Comparison of ENCODE assay signal across 9 cellular contexts in genomic region chr19:2703077-2703437, GRCh38. TPM values are rescaled to one million over a fixed set of nuclear protein-coding genes. Genes with fewer than 3 reads are reported as not detected.
A peak's percentile ranks its signal among the peaks of the same experiment; 100 is the strongest.
DNase-seq lines count a peak whose midpoint lies in the region; ATAC-seq and TF ChIP-seq lines count a peak whose summit lies in the region.
"Had no signal": no experiment of that assay in that cellular context is flagged by ENCODE, and none has a peak within 500 bp of the region (broad histone marks: within the 10 kb centered on the region; RNA-seq: fewer than 3 reads in every experiment).

No MANE protein-coding gene starts in this region.

- peak overlapping the region; percentile 67 for H3K4me3 Mint-ChIP-seq in activated T-cell treated with anti-CD3 and anti-CD28 coated beads, Interleukin-2, amount 50 U/mL, for 4 hours
- peak overlapping the region; percentile 49 for H3K4me3 Mint-ChIP-seq in activated naive CD8-positive, alpha-beta T cell treated with anti-CD3 and anti-CD28 coated beads, Interleukin-2, amount 50 U/mL, for 24 hours
- H3K4me3 Mint-ChIP-seq in mesothelial cell of epicardium (peak overlapping the region; percentile 65), HFFc6 (no peak overlapping the region)
- H3K4me3 Mint-ChIP-seq in activated T-helper 1 cell treated with anti-CD3 and anti-CD28 coated beads, Interleukin-12 subunit alpha, Interleukin-12 subunit beta, Interleukin-2, Interleukin-4 antibody, amounts not matched to agents 30 ng/mL and 10 ng/mL and 1 ng/mL, durations not matched to agents 14 hours and 24 hours and 36 hours = no peak overlapping the region

- no peaks in the 10 kb centered on the region for H3K27me3 Mint-ChIP-seq in activated T-cell treated with anti-CD3 and anti-CD28 coated beads, Interleukin-2, amount 50 U/mL, for 4 hours (ENCODE audit: low read depth)
- H3K27me3 Mint-ChIP-seq in activated naive CD8-positive, alpha-beta T cell treated with anti-CD3 and anti-CD28 coated beads, Interleukin-2, amount 50 U/mL, for 24 hours = no peaks in the 10 kb centered on the region
- peaks cover 47% of the 10 kb centered on the region for H3K27me3 Mint-ChIP-seq in mesothelial cell of epicardium (ENCODE audit: low read depth)
- peaks cover 22% of the 10 kb centered on the region for H3K27me3 Mint-ChIP-seq in HFFc6 (ENCODE audit: insufficient read depth)
- peaks cover 6% of the 10 kb centered on the region for H3K27me3 Mint-ChIP-seq in activated T-helper 1 cell treated with anti-CD3 and anti-CD28 coated beads, Interleukin-12 subunit alpha, Interleukin-12 subunit beta, Interleukin-2, Interleukin-4 antibody, amounts not matched to agents 30 ng/mL and 10 ng/mL and 1 ng/mL, durations not matched to agents 14 hours and 24 hours and 36 hours (ENCODE audit: insufficient read depth)

- peak overlapping the region; percentile 52 for H3K27ac Mint-ChIP-seq in activated naive CD8-positive, alpha-beta T cell treated with anti-CD3 and anti-CD28 coated beads, Interleukin-2, amount 50 U/mL, for 24 hours
- peak overlapping the region; percentile 78 for H3K27ac Mint-ChIP-seq in mesothelial cell of epicardium
- H3K27ac Mint-ChIP-seq in HFFc6 = no peak overlapping the region
- no peak overlapping the region for H3K27ac Mint-ChIP-seq in activated T-helper 1 cell treated with anti-CD3 and anti-CD28 coated beads, Interleukin-12 subunit alpha, Interleukin-12 subunit beta, Interleukin-2, Interleukin-4 antibody, amounts not matched to agents 30 ng/mL and 10 ng/mL and 1 ng/mL, durations not matched to agents 14 hours and 24 hours and 36 hours

- H3K9me3 ChIP-seq in thoracic aorta = no peaks in the 10 kb centered on the region

- H3K4me3 ChIP-seq in thoracic aorta = peak overlapping the region; percentile 79

- no peak for ATAC-seq in activated T-cell treated with anti-CD3 and anti-CD28 coated beads, Interleukin-2, amount 50 U/mL, for 4 hours
- no peak for ATAC-seq in activated naive CD8-positive, alpha-beta T cell treated with anti-CD3 and anti-CD28 coated beads, Interleukin-2, amount 50 U/mL, for 24 hours
- ATAC-seq in thoracic aorta (ENCODE audit: insufficient number of reproducible peaks, low FRiP score, low read depth) = no peak

- H3K4me1 ChIP-seq in thoracic aorta (ENCODE audit: control insufficient read depth in 1 of 2, low read depth in 2 of 2) = peaks cover 0 to 10% of the 10 kb centered on the region in 2 donors

- intact Hi-C loops in activated T-helper 1 cell treated with anti-CD3 and anti-CD28 coated beads, Interleukin-12 subunit alpha, Interleukin-12 subunit beta, Interleukin-2, Interleukin-4 antibody, amounts not matched to agents 30 ng/mL and 10 ng/mL and 1 ng/mL, durations not matched to agents 14 hours and 24 hours and 36 hours (cut with micrococcal nuclease) = no loop called here

- H3K27me3 ChIP-seq in thoracic aorta (replicated peaks; ENCODE audit: insufficient read depth) = no peaks in the 10 kb centered on the region

- H3K9me3 Mint-ChIP-seq in activated T-cell treated with anti-CD3 and anti-CD28 coated beads, Interleukin-2, amount 50 U/mL, for 4 hours = no peaks in the 10 kb centered on the region
- H3K9me3 Mint-ChIP-seq in activated naive CD8-positive, alpha-beta T cell treated with anti-CD3 and anti-CD28 coated beads, Interleukin-2, amount 50 U/mL, for 24 hours = no peaks in the 10 kb centered on the region
- H3K9me3 Mint-ChIP-seq in mesothelial cell of epicardium = no peaks in the 10 kb centered on the region
- H3K9me3 Mint-ChIP-seq in HFFc6 = no peaks in the 10 kb centered on the region
- H3K9me3 Mint-ChIP-seq in activated T-helper 1 cell treated with anti-CD3 and anti-CD28 coated beads, Interleukin-12 subunit alpha, Interleukin-12 subunit beta, Interleukin-2, Interleukin-4 antibody, amounts not matched to agents 30 ng/mL and 10 ng/mL and 1 ng/mL, durations not matched to agents 14 hours and 24 hours and 36 hours = no peaks in the 10 kb centered on the region

- H3K27ac ChIP-seq in thoracic aorta = no peak overlapping the region

- H3K36me3 ChIP-seq in thoracic aorta = no peaks in the 10 kb centered on the region

- no peak for DNase-seq in activated T-cell treated with anti-CD3 and anti-CD28 coated beads, Interleukin-2, amount 50 U/mL, for 4 hours
- DNase-seq in activated T-cell treated with anti-CD3 and anti-CD28 coated beads for 4 hours (no peak), mesothelial cell of epicardium (ENCODE audit: low spot score in 2 of 2, unreplicated experiment in 2 of 2) (no peak), thoracic aorta (ENCODE audit: low spot score) (no peak), NCI-H82 treated with DMSO at 0.1 percent for 48 hours (lab: John Stamatoyannopoulos, UW; ENCODE audit: unreplicated experiment) (no peak), HFFc6 (no peak)
- no peak for DNase-seq in activated naive CD8-positive, alpha-beta T cell treated with anti-CD3 and anti-CD28 coated beads, Interleukin-2, amount 50 U/mL, for 24 hours
- DNase-seq in activated T-helper 1 cell treated with anti-CD3 and anti-CD28 coated beads, Interleukin-12 subunit alpha, Interleukin-12 subunit beta, Interleukin-2, Interleukin-4 antibody, amounts not matched to agents 30 ng/mL and 10 ng/mL and 1 ng/mL, durations not matched to agents 14 hours and 24 hours and 36 hours (ENCODE audit: low spot score) = no peak

- H3K4me1 Mint-ChIP-seq in activated T-cell treated with anti-CD3 and anti-CD28 coated beads, Interleukin-2, amount 50 U/mL, for 4 hours (ENCODE audit: low read depth) = peaks cover 27% of the 10 kb centered on the region
- H3K4me1 Mint-ChIP-seq in activated naive CD8-positive, alpha-beta T cell treated with anti-CD3 and anti-CD28 coated beads, Interleukin-2, amount 50 U/mL, for 24 hours = peaks cover 22% of the 10 kb centered on the region
- H3K4me1 Mint-ChIP-seq in mesothelial cell of epicardium = peaks cover 10% of the 10 kb centered on the region
- H3K4me1 Mint-ChIP-seq in HFFc6 (ENCODE audit: low read depth) = no peaks in the 10 kb centered on the region
- H3K4me1 Mint-ChIP-seq in activated T-helper 1 cell treated with anti-CD3 and anti-CD28 coated beads, Interleukin-12 subunit alpha, Interleukin-12 subunit beta, Interleukin-2, Interleukin-4 antibody, amounts not matched to agents 30 ng/mL and 10 ng/mL and 1 ng/mL, durations not matched to agents 14 hours and 24 hours and 36 hours (ENCODE audit: low read depth) = no peaks in the 10 kb centered on the region

- no peak for TF ChIP-seq CTCF in mesothelial cell of epicardium (IDR thresholded peaks at IDR 0.05; ENCODE audit: unreplicated experiment)
- TF ChIP-seq CTCF in thoracic aorta (IDR thresholded peaks at IDR 0.05) = no peak
- no peak for TF ChIP-seq CTCF in HFFc6 (IDR thresholded peaks at IDR 0.05)

- no peaks in the 10 kb centered on the region for H3K36me3 Mint-ChIP-seq in activated T-cell treated with anti-CD3 and anti-CD28 coated beads, Interleukin-2, amount 50 U/mL, for 4 hours (ENCODE audit: insufficient read depth)
- H3K36me3 Mint-ChIP-seq in activated naive CD8-positive, alpha-beta T cell treated with anti-CD3 and anti-CD28 coated beads, Interleukin-2, amount 50 U/mL, for 24 hours (ENCODE audit: low read depth) = no peaks in the 10 kb centered on the region
- H3K36me3 Mint-ChIP-seq in mesothelial cell of epicardium (no peaks in the 10 kb centered on the region), HFFc6 (ENCODE audit: low read depth) (no peaks in the 10 kb centered on the region)
- H3K36me3 Mint-ChIP-seq in activated T-helper 1 cell treated with anti-CD3 and anti-CD28 coated beads, Interleukin-12 subunit alpha, Interleukin-12 subunit beta, Interleukin-2, Interleukin-4 antibody, amounts not matched to agents 30 ng/mL and 10 ng/mL and 1 ng/mL, durations not matched to agents 14 hours and 24 hours and 36 hours (ENCODE audit: low read depth) = no peaks in the 10 kb centered on the region

RNA-seq across cellular contexts. Expression of gene GNG7, which starts 0.6 kb away (rescaled TPM):
- total RNA-seq in activated T-cell treated with anti-CD3 and anti-CD28 coated beads, Interleukin-2, amount 50 U/mL, for 4 hours = under 1 TPM; 0.33 to 0.55 (median 0.48) TPM
- 8.2 to 8.8 TPM (median 8.5 TPM) in 3 replicates for total RNA-seq in mesothelial cell of epicardium
- total RNA-seq in thoracic aorta = 1 to 10 TPM; 2.3 to 3.2 TPM
- total RNA-seq in HFFc6 (2021; fragmentation: NEBNext Ultra II Directional; extraction: Animal tissue kit (Norgen Biotek cat#: 25700)) = under 1 TPM in 5 of 6 experiments, not detected in 1; 0.09 to 0.29 (median 0.11) TPM
- total RNA-seq in activated T-helper 1 cell treated with anti-CD3 and anti-CD28 coated beads, Interleukin-12 subunit alpha, Interleukin-12 subunit beta, Interleukin-2, Interleukin-4 antibody, amounts not matched to agents 30 ng/mL and 10 ng/mL and 1 ng/mL, durations not matched to agents 14 hours and 24 hours and 36 hours = 0.07 and 0.13 TPM in 2 replicates
- total RNA-seq: HT1080 had no signal

RNA-seq across cellular contexts. Expression of gene DIRAS1, which starts 18.1 kb away (rescaled TPM):
- under 1 TPM; 0.13 to 0.27 (median 0.20) TPM for total RNA-seq in activated T-cell treated with anti-CD3 and anti-CD28 coated beads, Interleukin-2, amount 50 U/mL, for 4 hours
- total RNA-seq in mesothelial cell of epicardium (3.0 to 3.5 TPM (median 3.2 TPM) in 3 replicates), thoracic aorta (1 to 10 TPM in 1 of 2 donors, not detected in 1; 2.3 TPM)
- total RNA-seq in HFFc6 (2021; fragmentation: NEBNext Ultra II Directional; extraction: Animal tissue kit (Norgen Biotek cat#: 25700)) = 10 to 100 TPM; 10.6 to 21.6 (median 12.7) TPM
- total RNA-seq in activated T-helper 1 cell treated with anti-CD3 and anti-CD28 coated beads, Interleukin-12 subunit alpha, Interleukin-12 subunit beta, Interleukin-2, Interleukin-4 antibody, amounts not matched to agents 30 ng/mL and 10 ng/mL and 1 ng/mL, durations not matched to agents 14 hours and 24 hours and 36 hours = 0.05 TPM in 1 of 2 replicates, not detected in the other
- total RNA-seq: HT1080 had no signal

RNA-seq across cellular contexts. Expression of gene SLC39A3, which starts 36.8 kb away (rescaled TPM):
- 10 to 100 TPM; 53.6 to 60.5 (median 56.6) TPM for total RNA-seq in activated T-cell treated with anti-CD3 and anti-CD28 coated beads, Interleukin-2, amount 50 U/mL, for 4 hours
- total RNA-seq in mesothelial cell of epicardium (27.5 to 29.7 TPM (median 28.8 TPM) in 3 replicates), thoracic aorta (10 to 100 TPM; 26.6 to 37.6 TPM)
- total RNA-seq in HFFc6 (2021; fragmentation: NEBNext Ultra II Directional; extraction: Animal tissue kit (Norgen Biotek cat#: 25700)) = 10 to 100 TPM; 39.2 to 49.1 (median 42.5) TPM
- 50.3 and 51.6 TPM in 2 replicates for total RNA-seq in activated T-helper 1 cell treated with anti-CD3 and anti-CD28 coated beads, Interleukin-12 subunit alpha, Interleukin-12 subunit beta, Interleukin-2, Interleukin-4 antibody, amounts not matched to agents 30 ng/mL and 10 ng/mL and 1 ng/mL, durations not matched to agents 14 hours and 24 hours and 36 hours

Comparison
In these comparisons a context has a peak if more than half of its experiments do, and no peak if none do; other contexts are left out.
1. H3K4me3 Mint-ChIP-seq: peak in activated T-cell treated with anti-CD3 and anti-CD28 coated beads, Interleukin-2, amount 50 U/mL, for 4 hours (single experiment), activated naive CD8-positive, alpha-beta T cell treated with anti-CD3 and anti-CD28 coated beads, Interleukin-2, amount 50 U/mL, for 24 hours (single experiment) and mesothelial cell of epicardium (single experiment); none in HFFc6 (single experiment) and activated T-helper 1 cell treated with anti-CD3 and anti-CD28 coated beads, Interleukin-12 subunit alpha, Interleukin-12 subunit beta, Interleukin-2, Interleukin-4 antibody, amounts not matched to agents 30 ng/mL and 10 ng/mL and 1 ng/mL, durations not matched to agents 14 hours and 24 hours and 36 hours (single experiment).
2. H3K27ac Mint-ChIP-seq: peak in activated naive CD8-positive, alpha-beta T cell treated with anti-CD3 and anti-CD28 coated beads, Interleukin-2, amount 50 U/mL, for 24 hours (single experiment) and mesothelial cell of epicardium (single experiment); none in HFFc6 (single experiment) and activated T-helper 1 cell treated with anti-CD3 and anti-CD28 coated beads, Interleukin-12 subunit alpha, Interleukin-12 subunit beta, Interleukin-2, Interleukin-4 antibody, amounts not matched to agents 30 ng/mL and 10 ng/mL and 1 ng/mL, durations not matched to agents 14 hours and 24 hours and 36 hours (single experiment).